Comparison of ENCODE assay signal across 8 cellular contexts in the genomic region with DNA sequence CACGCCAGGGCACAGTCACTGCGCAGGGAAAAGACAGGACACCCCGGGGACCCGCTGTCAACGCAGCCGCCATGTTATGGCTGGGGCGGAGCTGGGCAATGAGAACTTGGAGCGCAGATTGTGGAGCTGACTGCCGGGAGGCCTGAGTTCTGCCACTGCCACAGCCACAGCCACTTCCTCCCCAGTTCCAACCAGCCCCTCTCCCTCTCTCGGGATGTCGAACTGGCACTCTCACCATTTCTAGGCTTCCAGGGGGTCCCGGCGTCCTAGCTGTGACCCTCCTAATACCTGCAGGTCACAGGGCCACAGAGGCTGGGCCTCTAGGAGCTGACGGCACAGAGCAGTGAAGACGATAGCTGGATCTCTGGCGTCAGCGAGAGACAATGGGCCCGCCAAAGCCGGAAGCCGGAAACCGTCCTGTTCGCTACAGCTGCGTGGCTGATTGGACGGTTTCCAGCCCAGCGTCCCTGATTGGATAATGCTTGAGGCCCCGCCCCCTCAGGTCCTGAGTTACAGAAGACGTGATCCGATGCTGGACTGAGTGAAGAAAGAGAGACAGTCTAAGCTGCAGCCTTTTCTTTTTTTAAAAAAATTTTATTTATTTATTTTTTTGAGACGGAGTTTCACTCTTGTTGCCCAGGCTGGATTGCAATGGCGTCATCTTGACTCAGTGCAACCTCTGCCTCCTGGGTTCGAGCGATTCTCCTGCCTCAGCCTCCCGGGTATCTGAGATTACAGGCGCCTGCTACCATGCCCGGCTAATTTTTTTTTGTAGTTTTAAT. TPM values are rescaled to one million over a fixed set of nuclear protein-coding genes. Genes with fewer than 3 reads are reported as not detected.
DNase-seq lines count a peak whose midpoint lies in the region; ATAC-seq, FAIRE-seq and TF ChIP-seq lines count a peak whose summit lies in the region.

Gene ZNF506 (minus strand): TSS at position 385 of the 782 bp plus-strand sequence. CDS start 147 bp downstream, at position 238.

- H3K27me3 ChIP-seq in astrocyte (ENCODE audit: insufficient read depth, low read length) = no peaks in the 10 kb centered on the region
- H3K27me3 ChIP-seq in right cardiac atrium (ENCODE audit: control insufficient read depth, insufficient read depth) = no peaks in the 10 kb centered on the region
- H3K27me3 ChIP-seq in uterus = no peaks in the 10 kb centered on the region

- H3K79me2 ChIP-seq in astrocyte (ENCODE audit: insufficient read depth, low read length) = peaks cover 50% of the 10 kb centered on the region

- H3K4me3 Mint-ChIP-seq in HFFc6 (peak within 1 kb of the TSS; percentile 88), astrocyte (ENCODE audit: unreplicated experiment) (peak within 1 kb of the TSS; percentile 98)

- H3K27me3 Mint-ChIP-seq in HFFc6 (ENCODE audit: insufficient read depth) = 0 out of 2 replicates have a peak, but pooled peaks cover 3% of the 10 kb centered on the region
- H3K27me3 Mint-ChIP-seq in astrocyte (ENCODE audit: low read depth, unreplicated experiment) = no peaks in the 10 kb centered on the region

- peaks cover 93% of the 10 kb centered on the region for H3K9me3 Mint-ChIP-seq in HFFc6
- H3K9me3 Mint-ChIP-seq in astrocyte (ENCODE audit: unreplicated experiment) = peaks cover 48% of the 10 kb centered on the region

- no peaks in the 10 kb centered on the region for H3K4me1 Mint-ChIP-seq in HFFc6 (ENCODE audit: low read depth)
- no peaks in the 10 kb centered on the region for H3K4me1 Mint-ChIP-seq in astrocyte (ENCODE audit: low read depth, unreplicated experiment)

- TF ChIP-seq POLR2A in uterus (IDR thresholded peaks at IDR 0.05) = peak; percentile 79 to 86

- H3K36me3 ChIP-seq in astrocyte (ENCODE audit: insufficient read depth, low read length) (no peaks in the 10 kb centered on the region), uterus (no peaks in the 10 kb centered on the region)

- no peak for FAIRE-seq in astrocyte (lab: Jason Lieb, UNC)

- peaks cover 4% of the 10 kb centered on the region for H4K20me1 ChIP-seq in astrocyte (ENCODE audit: insufficient read depth, low read length)

- intact Hi-C loops in T-helper 2 cell treated with Interferon-gamma antibody and Interleukin-4, amounts not matched to agents 100 ng/mL and 5 ng/mL, for 36 hours (cut with micrococcal nuclease) = loop anchor here (1.0 to 5.0 kb wide), 5 partner anchors 45 to 346 kb away; partner anchors contain the start of genes ATP13A1, ZNF486 and ZNF93
- intact Hi-C loops in right cardiac atrium (cut with DNase I) (no loop called here), uterus (cut with DNase I; ENCODE audit: low total_unique reads) (no loop called here)

- peak; percentile 95 for DNase-seq in GM04504 (ENCODE audit: low read depth)
- DNase-seq in HFFc6 = peak; percentile 36
- peak; percentile 92 to 99 (median 95) for DNase-seq in NCI-H1417 (lab: John Stamatoyannopoulos, UW)
- DNase-seq in astrocyte (ENCODE audit: low read depth) = peak; percentile 94
- peak; percentile 99 to 100 (median 100) for DNase-seq in right cardiac atrium
- peak; percentile 78 for DNase-seq in pulmonary artery endothelial cell (ENCODE audit: low read depth, low spot score)
- DNase-seq in uterus = peak; percentile 99

- H3K4me1 ChIP-seq in astrocyte (ENCODE audit: insufficient read depth, low read length) (no peaks in the 10 kb centered on the region), right cardiac atrium (ENCODE audit: control insufficient read depth, insufficient read depth, low read length) (no peaks in the 10 kb centered on the region), uterus (peaks cover 0 to 5% of the 10 kb centered on the region in 2 donors)

- peak within 1 kb of the TSS; percentile 94 for H3K27ac ChIP-seq in astrocyte (ENCODE audit: low read depth, low read length)
- peak within 1 kb of the TSS; percentile 97 for H3K27ac ChIP-seq in right cardiac atrium (ENCODE audit: low read length)
- peak within 1 kb of the TSS; percentile 92 to 96 for H3K27ac ChIP-seq in uterus

- under 1% methylated on average over 35 of the region's 35 CpGs for WGBS in right cardiac atrium

- ATAC-seq in right cardiac atrium = peak; percentile 98

- H3K9me3 ChIP-seq in astrocyte (ENCODE audit: insufficient read depth, low read depth, low read length) (peaks cover 14% of the 10 kb centered on the region), right cardiac atrium (ENCODE audit: control insufficient read depth, low read length) (no peaks in the 10 kb centered on the region), uterus (no peaks in the 10 kb centered on the region)

- peak within 1 kb of the TSS; percentile 95 for H3K9ac ChIP-seq in astrocyte (ENCODE audit: low read length)

- peak within 1 kb of the TSS; percentile 100 for H2AFZ ChIP-seq in astrocyte (ENCODE audit: low read depth, low read length)

- peak within 1 kb of the TSS; percentile 89 for H3K4me3 ChIP-seq in astrocyte (ENCODE audit: insufficient read depth, low read depth, low read length)
- peak within 1 kb of the TSS; percentile 71 for H3K4me3 ChIP-seq in right cardiac atrium (ENCODE audit: low read length)
- peak within 1 kb of the TSS; percentile 63 to 86 for H3K4me3 ChIP-seq in uterus

- no peak for TF ChIP-seq CTCF in HFFc6 (IDR thresholded peaks at IDR 0.05)
- no peak for TF ChIP-seq CTCF in astrocyte (IDR thresholded peaks at IDR 0.05; ENCODE audit: insufficient read depth, low read depth, low read length)
- no peak for TF ChIP-seq CTCF in uterus (IDR thresholded peaks at IDR 0.05)

- peak within 1 kb of the TSS; percentile 87 for H3K4me2 ChIP-seq in astrocyte (ENCODE audit: low read length)

- H3K36me3 Mint-ChIP-seq in HFFc6 (ENCODE audit: low read depth) (peaks cover 45% of the 10 kb centered on the region), astrocyte (ENCODE audit: low read depth, unreplicated experiment) (peaks cover 41% of the 10 kb centered on the region)

- H3K27ac Mint-ChIP-seq in HFFc6 (peak within 1 kb of the TSS; percentile 88), astrocyte (ENCODE audit: unreplicated experiment) (peak within 1 kb of the TSS; percentile 97)

RNA-seq across cellular contexts. Expression of gene ZNF506, which starts in this region (rescaled TPM):
- total RNA-seq in HFFc6 (2021; fragmentation: NEBNext Ultra II Directional; extraction: Animal tissue kit (Norgen Biotek cat#: 25700)) = 1 to 10 TPM in 4 of 6 experiments, under 1 TPM in 2; 0.50 to 5.4 (median 4.5) TPM
- total RNA-seq in T-helper 2 cell treated with Interferon-gamma antibody and Interleukin-4, amounts not matched to agents 100 ng/mL and 5 ng/mL, for 36 hours = 15.3 and 16.7 TPM in 2 replicates
- 12.3 and 12.9 TPM in 2 replicates for total RNA-seq in astrocyte
- 10 to 100 TPM; 13.6 to 17.4 (median 15.1) TPM for total RNA-seq in right cardiac atrium
- 6.6 TPM for polyA plus RNA-seq in right cardiac atrium
- total RNA-seq in pulmonary artery endothelial cell = 1.4 and 8.0 TPM in 2 replicates
- 10 to 100 TPM; 18.7 to 90.3 (median 44.9) TPM for total RNA-seq in uterus

Comparison
In these comparisons a context has a peak if more than half of its experiments do, and no peak if none do; other contexts are left out.
1. Peak in every context shown above with its lines: DNase-seq, ATAC-seq, H3K4me3 ChIP-seq and H3K27ac ChIP-seq.
2. DNase-seq: peak in every context shown above with its lines; median percentile 100 in right cardiac atrium; 99 in uterus; 95 in GM04504; 95 in NCI-H1417; 94 in astrocyte; 78 in pulmonary artery endothelial cell; 36 in HFFc6.